Comparison of ENCODE assay signal across 8 cellular contexts in the genomic region with DNA sequence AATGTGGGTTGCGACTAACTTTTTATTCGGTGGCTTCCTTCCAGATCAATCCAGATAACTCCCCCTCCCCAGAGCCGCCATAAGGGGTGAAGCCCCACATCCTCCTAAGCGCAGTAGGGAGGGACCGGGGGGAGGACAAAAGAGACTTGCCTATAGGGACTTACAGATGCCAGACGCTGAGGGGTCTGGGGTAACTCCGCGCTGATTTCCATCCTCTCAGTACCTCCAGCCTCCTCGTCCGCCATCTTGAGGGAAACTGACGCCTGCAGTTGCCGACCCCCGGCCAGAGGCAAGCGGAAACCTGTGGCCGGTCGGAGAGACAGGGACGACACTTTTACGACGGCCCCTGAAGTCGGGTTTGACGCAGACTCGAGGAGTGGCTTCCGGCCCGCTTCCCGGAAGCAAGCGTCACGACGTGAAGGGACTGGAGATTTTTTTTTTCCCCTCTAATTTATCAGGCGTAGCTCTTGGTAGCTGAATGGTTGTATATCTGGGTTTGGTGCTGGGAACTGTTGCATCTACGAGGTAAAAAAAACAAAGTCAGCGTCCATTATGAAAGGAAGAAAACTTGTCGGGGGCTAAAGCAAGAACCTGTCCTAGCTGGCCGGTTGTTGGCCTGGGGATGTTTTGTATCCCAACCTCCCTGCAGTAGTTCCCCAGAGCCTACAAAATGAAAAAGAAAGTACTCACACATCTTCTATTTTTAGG. TPM values are rescaled to one million over a fixed set of nuclear protein-coding genes. Genes with fewer than 3 reads are reported as not detected.
DNase-seq lines count a peak whose midpoint lies in the region; ATAC-seq and TF ChIP-seq lines count a peak whose summit lies in the region.

Gene UBR1 (minus strand): TSS at position 261 of the 708 bp plus-strand sequence. CDS start 16 bp downstream, at position 245.

- H3K23ac ChIP-seq in neuronal stem cell (ENCODE audit: low read depth, low read length, poor library complexity), result peak within 1 kb of the TSS; percentile 49

- H3K4ac ChIP-seq in neuronal stem cell (ENCODE audit: low read length), result no peak within 1 kb of the TSS

- peaks cover 47% of the 10 kb centered on the region for H3K4me1 Mint-ChIP-seq in activated naive CD4-positive, alpha-beta T cell treated with anti-CD3 and anti-CD28 coated beads, Interleukin-2, amount 10 ng/mL, durations not matched to agents 7 days and 5 days

- CTCF ChIA-PET in HEK293T (lab: Yijun Ruan, JAX) (no interaction called here), SK-N-SH (lab: Yijun Ruan, JAX) (no interaction called here)
- CTCF ChIA-PET in activated naive CD4-positive, alpha-beta T cell treated with anti-CD3 and anti-CD28 coated beads, Interleukin-2, amount 10 ng/mL, durations not matched to agents 7 days and 5 days (lab: Charles Lee), result interaction anchor here (0.9 to 1.0 kb wide), 2 partner anchors 78 to 82 kb away, joined by 3 read pairs; no protein-coding TSS in a partner anchor

- H4K20me1 ChIP-seq in SK-N-SH (ENCODE audit: insufficient read depth), result no peaks in the 10 kb centered on the region

- TF ChIP-seq RAD21 in SK-N-SH (IDR thresholded peaks at IDR 0.05; ENCODE audit: low read length), result no peak

- H3K4me3 ChIP-seq in SK-N-SH (ENCODE audit: low read depth in 2 of 2, low read length in 1 of 2) (peak within 1 kb of the TSS; percentile 73), gastroesophageal sphincter (peak within 1 kb of the TSS; percentile 59 to 90), neuronal stem cell (ENCODE audit: low read length in 2 of 2) (peak within 1 kb of the TSS; percentile 79 to 92)

- H3K18ac ChIP-seq in neuronal stem cell (ENCODE audit: low read length), result peak within 1 kb of the TSS; percentile 66

- H3K79me2 ChIP-seq in SK-N-SH (ENCODE audit: insufficient read depth), result peaks cover 49% of the 10 kb centered on the region

- H3K4me1 ChIP-seq in SK-N-SH (ENCODE audit: control insufficient read depth in 1 of 2, insufficient read depth in 2 of 2, low read depth in 1 of 2, low read length in 1 of 2) (peaks cover 0 to 4% of the 10 kb centered on the region in 2 experiments; a peak in 2 of 4 replicates), gastroesophageal sphincter (peaks cover 9 to 43% (median 14%) of the 10 kb centered on the region in 3 donors), neuronal stem cell (ENCODE audit: control insufficient read depth in 2 of 2, insufficient read depth in 1 of 2, low read depth in 1 of 2, low read length in 2 of 2) (peaks cover 5 to 6% of the 10 kb centered on the region in 2 donors)

- H3K4me2 ChIP-seq in SK-N-SH (peak within 1 kb of the TSS; percentile 81), neuronal stem cell (ENCODE audit: insufficient read depth, low read length, poor library complexity, severe bottlenecking) (peak within 1 kb of the TSS; percentile 69)

- no peak within 1 kb of the TSS for H4K91ac ChIP-seq in neuronal stem cell (ENCODE audit: low read depth, low read length, poor library complexity)

- H2BK120ac ChIP-seq in neuronal stem cell (ENCODE audit: low read depth, low read length), result no peak within 1 kb of the TSS

- peak within 1 kb of the TSS; percentile 76 to 80 for H3K27ac ChIP-seq in SK-N-SH (ENCODE audit: low read depth in 2 of 2, low read length in 1 of 2)
- peak within 1 kb of the TSS; percentile 79 to 92 (median 88) for H3K27ac ChIP-seq in gastroesophageal sphincter
- no peak within 1 kb of the TSS for H3K27ac ChIP-seq in neuronal stem cell (replicated peaks; ENCODE audit: low read length)

- H2AFZ ChIP-seq in SK-N-SH (ENCODE audit: low read depth) (peak within 1 kb of the TSS; percentile 95), neuronal stem cell (ENCODE audit: low read length) (peak within 1 kb of the TSS; percentile 77)

- H3K9me3 ChIP-seq in SK-N-SH (no peaks in the 10 kb centered on the region), gastroesophageal sphincter (no peaks in the 10 kb centered on the region), neuronal stem cell (replicated peaks in 1 of 2; ENCODE audit: control insufficient read depth in 2 of 2, insufficient read depth in 1 of 2, low read depth in 1 of 2, low read length in 2 of 2) (no peaks in the 10 kb centered on the region)

- peak within 1 kb of the TSS; percentile 79 for H3K9ac ChIP-seq in SK-N-SH
- H3K9ac ChIP-seq in neuronal stem cell (ENCODE audit: low read depth, low read length, poor library complexity), result no peak within 1 kb of the TSS

- peak within 1 kb of the TSS; percentile 49 for H2BK15ac ChIP-seq in neuronal stem cell (ENCODE audit: low read length)

- H2BK12ac ChIP-seq in neuronal stem cell (ENCODE audit: low read length), result no peak within 1 kb of the TSS

- H2BK5ac ChIP-seq in neuronal stem cell (ENCODE audit: low read length), result no peak within 1 kb of the TSS

- peak within 1 kb of the TSS; percentile 84 for H3K4me3 Mint-ChIP-seq in activated naive CD4-positive, alpha-beta T cell treated with anti-CD3 and anti-CD28 coated beads, Interleukin-2, amount 10 ng/mL, durations not matched to agents 7 days and 5 days

- H3K36me3 Mint-ChIP-seq in activated naive CD4-positive, alpha-beta T cell treated with anti-CD3 and anti-CD28 coated beads, Interleukin-2, amount 10 ng/mL, durations not matched to agents 7 days and 5 days, result peaks cover 38% of the 10 kb centered on the region

- H3K9me2 ChIP-seq in SK-N-SH, result no peaks in the 10 kb centered on the region

- H4K8ac ChIP-seq in neuronal stem cell (ENCODE audit: low read depth, low read length), result no peak within 1 kb of the TSS

- H3K36me3 ChIP-seq in SK-N-SH (replicated peaks in 1 of 2; ENCODE audit: control insufficient read depth in 1 of 2, insufficient read depth in 2 of 2, low read length in 1 of 2), result peaks cover 0 to 3% of the 10 kb centered on the region in 2 experiments
- peaks cover 0 to 12% of the 10 kb centered on the region in 2 donors for H3K36me3 ChIP-seq in gastroesophageal sphincter
- H3K36me3 ChIP-seq in neuronal stem cell (replicated peaks in 1 of 2; ENCODE audit: control insufficient read depth in 2 of 2, insufficient read depth in 2 of 2, low read length in 2 of 2), result peaks cover 4 to 31% of the 10 kb centered on the region in 2 donors

- no peak within 1 kb of the TSS for H2AK5ac ChIP-seq in neuronal stem cell (ENCODE audit: low read depth, low read length)

- peak; percentile 55 to 63 for TF ChIP-seq POLR2A in gastroesophageal sphincter (IDR thresholded peaks at IDR 0.05)

- 1% methylated on average over 32 of the region's 33 CpGs for WGBS in SK-N-SH (ENCODE audit: low lambda C conversion rate)
- WGBS in gastroesophageal sphincter (ENCODE audit: low coverage in 1 of 2), 2 donors, result 0 to 1% methylated on average over 4 to 16 of the region's 33 CpGs
- WGBS in neuronal stem cell (ENCODE audit: extremely low coverage in 2 of 2, insufficient read length in 2 of 2, insufficient replicate concordance in 1 of 2), 2 donors, result no CpG with 5 or more reads among the region's 33 CpGs

- ATAC-seq in gastroesophageal sphincter, result peak; percentile 95

- DNase-seq in GDM1 (lab: John Stamatoyannopoulos, UW) (peak; percentile 87), HEK293T (ENCODE audit: extremely low spot score) (peak; percentile 85), NAMALWA (ENCODE audit: low spot score) (peak; percentile 97), SK-N-SH (peak; percentile 87), neuronal stem cell (ENCODE audit: low spot score) (peak; percentile 86)
- peak; percentile 93 for DNase-seq in activated naive CD4-positive, alpha-beta T cell treated with anti-CD3 and anti-CD28 coated beads, Interleukin-2, amount 10 ng/mL, durations not matched to agents 7 days and 5 days

- TF ChIP-seq CTCF in SK-N-SH (IDR thresholded peaks at IDR 0.05), result no peak
- no peak for TF ChIP-seq CTCF in gastroesophageal sphincter (IDR thresholded peaks at IDR 0.05)
- no peak for TF ChIP-seq CTCF in subcutaneous adipose tissue (IDR thresholded peaks at IDR 0.05; ENCODE audit: low read depth)

- no peak within 1 kb of the TSS for H3K14ac ChIP-seq in neuronal stem cell (ENCODE audit: low read length)

- peaks cover 4% of the 10 kb centered on the region for H3K27me3 Mint-ChIP-seq in activated naive CD4-positive, alpha-beta T cell treated with anti-CD3 and anti-CD28 coated beads, Interleukin-2, amount 10 ng/mL, durations not matched to agents 7 days and 5 days

- no peaks in the 10 kb centered on the region for H3K9me3 Mint-ChIP-seq in activated naive CD4-positive, alpha-beta T cell treated with anti-CD3 and anti-CD28 coated beads, Interleukin-2, amount 10 ng/mL, durations not matched to agents 7 days and 5 days

- peak in 1 of 2 experiments; percentile 13; a peak in 1 of 4 replicates for TF ChIP-seq EP300 in SK-N-SH (IDR thresholded peaks at IDR 0.05; ENCODE audit: borderline replicate concordance in 1 of 2, low read depth in 1 of 2, low read length in 1 of 2)
- no peak for TF ChIP-seq EP300 in gastroesophageal sphincter (IDR thresholded peaks at IDR 0.05)

- H3K27me3 ChIP-seq in SK-N-SH (ENCODE audit: insufficient read depth) (no peaks in the 10 kb centered on the region), gastroesophageal sphincter (no peaks in the 10 kb centered on the region), neuronal stem cell (ENCODE audit: control insufficient read depth in 3 of 3, insufficient read depth in 3 of 3, low read depth in 1 of 3, low read length in 3 of 3) (no peaks in the 10 kb centered on the region)

- POLR2A ChIA-PET in HEK293T (lab: Yijun Ruan, JAX) (interaction anchor here (0.6 to 1.3 kb wide), 5 partner anchors 11 to 380 kb away, joined by 3 to 4 read pairs (median 3); no protein-coding TSS in a partner anchor), SK-N-SH (lab: Yijun Ruan, JAX) (interaction anchor here (0.7 kb wide), 1 partner anchor 59 kb away, joined by 3 read pairs; no protein-coding TSS in a partner anchor)

- H3K27ac Mint-ChIP-seq in activated naive CD4-positive, alpha-beta T cell treated with anti-CD3 and anti-CD28 coated beads, Interleukin-2, amount 10 ng/mL, durations not matched to agents 7 days and 5 days, result peak within 1 kb of the TSS; percentile 97

- H3K79me1 ChIP-seq in neuronal stem cell (ENCODE audit: low read depth, low read length), result peaks cover 3% of the 10 kb centered on the region

- H3F3A ChIP-seq in SK-N-SH (replicated peaks; ENCODE audit: insufficient read depth), result no peaks in the 10 kb centered on the region

TF ChIP-seq in HEK293T, 16 proteins besides CTCF, POLR2A, EP300 and RAD21 (continues in another document):
- no peak for TF ChIP-seq FOXM1 (IDR thresholded peaks at IDR 0.05; ENCODE audit: borderline replicate concordance)
- TF ChIP-seq LEF1 (IDR thresholded peaks at IDR 0.05; ENCODE audit: borderline replicate concordance), result no peak
- peak; percentile 68; the same call in 1 of the 2 replicates for TF ChIP-seq ELF4 (IDR thresholded peaks at IDR 0.05)

RNA-seq across cellular contexts. Expression of gene UBR1, which starts in this region (rescaled TPM):
- 3.7 and 5.0 TPM in 2 replicates for polyA plus RNA-seq in SK-N-SH (2012; rRNA removed)
- 4.7 and 4.9 TPM in 2 replicates for polyA plus RNA-seq in SK-N-SH (2012; cell fraction: cytosol; rRNA removed)
- polyA plus RNA-seq in SK-N-SH (2012; cell fraction: nucleus; rRNA removed), result 3.5 and 8.6 TPM in 2 replicates
- total RNA-seq in gastroesophageal sphincter (10 to 100 TPM; 24.0 to 46.1 (median 31.5) TPM), subcutaneous adipose tissue (10 to 100 TPM; 32.6 to 57.4 (median 39.3) TPM)
- polyA plus RNA-seq in neuronal stem cell (2013, experiment 1 of 2), result 7.4 TPM
- 7.8 TPM for polyA plus RNA-seq in neuronal stem cell (2013, experiment 2 of 2)
